In the genomic region with DNA sequence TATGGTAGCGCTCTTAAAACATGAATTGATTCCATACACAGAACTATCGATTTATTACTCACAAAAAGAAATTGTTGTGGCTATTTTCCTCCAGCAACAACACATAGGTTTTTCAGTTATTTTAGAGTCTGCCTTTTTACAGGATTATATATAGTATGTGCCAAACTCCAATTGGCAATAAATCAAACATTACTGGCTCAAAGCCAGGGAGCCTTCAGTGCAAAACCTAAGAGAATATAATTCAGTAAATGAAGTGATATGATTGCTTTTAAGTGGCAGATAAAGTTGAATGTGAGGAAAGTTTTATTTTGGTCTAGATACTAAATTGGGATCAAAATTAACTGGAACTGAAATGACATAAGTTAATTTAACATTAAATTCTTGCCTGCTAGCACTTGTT, we compare ENCODE assay signal across 22 cellular contexts.
A peak's percentile ranks its signal among the peaks of the same experiment; 100 is the strongest.
DNase-seq lines count a peak whose midpoint lies in the region; ATAC-seq, FAIRE-seq and TF ChIP-seq lines count a peak whose summit lies in the region.
"Had no signal": no experiment of that assay in that cellular context is flagged by ENCODE, and none has a peak within 500 bp of the region (broad histone marks: within the 10 kb centered on the region; RNA-seq: fewer than 3 reads in every experiment).

No MANE protein-coding gene starts in this region.

- in situ Hi-C loops in K562 (cut with MboI), result no loop called here

- intact Hi-C loops in K562 (cut with micrococcal nuclease), result no loop called here

- H3K4me3 ChIP-seq in K562, result no peak overlapping the region
- H3K4me3 ChIP-seq: BLaER1, GM12878, GM23338, HAP-1 had no signal

- ATAC-seq in K562 (no peak), GM21423 (IDR thresholded peaks at IDR 0.05; ENCODE audit: unreplicated experiment) (no peak), HG03442 (IDR thresholded peaks at IDR 0.05; ENCODE audit: unreplicated experiment) (no peak)
- ATAC-seq: GM12878, GM23338 had no signal

- no peaks in the 10 kb centered on the region for H3K9me3 ChIP-seq in K562 (replicated peaks; ENCODE audit: control insufficient read depth, insufficient read depth, low read depth, low read length)
- H3K9me3 ChIP-seq: HAP-1 had no signal

- H2AFZ ChIP-seq in K562 (ENCODE audit: low read depth, low read length), result no peak overlapping the region
- H2AFZ ChIP-seq: GM23338 had no signal

- H3K4me2 ChIP-seq in K562 (ENCODE audit: insufficient read depth, low read length), result no peak overlapping the region
- H3K4me2 ChIP-seq: BLaER1, GM23338, KMS-11 had no signal

- DNase-seq in NCI-H1417 (lab: John Stamatoyannopoulos, UW) (peak; percentile 43 to 82 (median 46)), K562 (ENCODE audit: extremely low read depth in 1 of 4, low spot score in 3 of 4) (no peak), fibroblast of the conjunctiva (ENCODE audit: low read depth) (peak; percentile 4), DMS53 (lab: John Stamatoyannopoulos, UW) (no peak)
- DNase-seq: CD4-positive, alpha-beta T cell; COR-L47; DMS79 treated with DMSO at 0.1 percent for 48 hours; MV-4-11; NCI-H1436; NCI-H2029; NCI-H2171; NCI-H345; NCI-H526; Right ventricle myocardium superior had no signal

- TF ChIP-seq EP300 in Ishikawa (IDR thresholded peaks at IDR 0.05; ENCODE audit: borderline replicate concordance) (no peak), K562 (IDR thresholded peaks at IDR 0.05; ENCODE audit: low read length) (no peak)

- no peaks in the 10 kb centered on the region for H4K20me1 ChIP-seq in K562 (replicated peaks; ENCODE audit: control insufficient read depth, insufficient read depth, low read length)
- H4K20me1 ChIP-seq: BLaER1 had no signal

- H3K4me1 ChIP-seq in K562 (replicated peaks in 1 of 2; ENCODE audit: control insufficient read depth in 2 of 2, insufficient read depth in 2 of 2, low read length in 2 of 2), result no peaks in the 10 kb centered on the region
- H3K4me1 ChIP-seq: BLaER1, HAP-1 had no signal

- no peak for TF ChIP-seq CTCF in K562 (IDR thresholded peaks at IDR 0.05 in 2 of 3, conservative IDR thresholded peaks at IDR 0.05 in 1 of 3; ENCODE audit: insufficient read depth in 2 of 3, low read depth in 1 of 3, low read length in 3 of 3)

- BruUV-seq in K562 (replicated peaks; lab: Mats Ljungman, UMichigan), result no TSS peak

- no peaks in the 10 kb centered on the region for H3K27me3 ChIP-seq in K562 (ENCODE audit: control insufficient read depth in 2 of 2, insufficient read depth in 2 of 2, low read length in 2 of 2)
- H3K27me3 ChIP-seq: BLaER1 had no signal

- POLR2A ChIA-PET in K562 (lab: Yijun Ruan, JAX), result no interaction called here

- H3K9ac ChIP-seq in K562 (ENCODE audit: insufficient read depth in 1 of 2, low read depth in 2 of 2, low read length in 2 of 2), result no peak overlapping the region
- H3K9ac ChIP-seq: BLaER1, KMS-11 had no signal

- FAIRE-seq in K562 (lab: Jason Lieb, UNC), result no peak
- FAIRE-seq: GM12878 had no signal

- H3K79me2 ChIP-seq in K562 (ENCODE audit: control insufficient read depth, insufficient read depth, low read length), result no peaks in the 10 kb centered on the region

- no peak for TF ChIP-seq RAD21 in Ishikawa (IDR thresholded peaks at IDR 0.05; ENCODE audit: low read depth)
- no peak for TF ChIP-seq RAD21 in K562 (CRISPR knock-in tag; conservative IDR thresholded peaks at IDR 0.05 in 1 of 2, IDR thresholded peaks at IDR 0.05 in 1 of 2)

- no peaks in the 10 kb centered on the region for H3K36me3 ChIP-seq in K562 (ENCODE audit: control insufficient read depth, insufficient read depth, low read length)
- H3K36me3 ChIP-seq: BLaER1, HAP-1 had no signal

- no peaks in the 10 kb centered on the region for H3K9me1 ChIP-seq in K562 (ENCODE audit: control insufficient read depth, insufficient read depth, low read length)

- WGBS in K562 (ENCODE audit: insufficient coverage, low coverage, missing lambda C conversion rate), result 13% methylated on average over 2 of the region's 2 CpGs

- TF ChIP-seq POLR2A in K562 (conservative IDR thresholded peaks at IDR 0.05), result no peak

- CTCF ChIA-PET in K562 (lab: Yijun Ruan, JAX; ENCODE audit: low intra/inter-chr PET ratio), result no interaction called here

- H3K27ac ChIP-seq in K562 (ENCODE audit: extremely low read depth, low read depth, low read length), result no peak overlapping the region
- H3K27ac ChIP-seq: BLaER1, KMS-11 had no signal

TF ChIP-seq in Ishikawa, 13 proteins besides CTCF, POLR2A, EP300 and RAD21:
- TF ChIP-seq, protein P1, sequence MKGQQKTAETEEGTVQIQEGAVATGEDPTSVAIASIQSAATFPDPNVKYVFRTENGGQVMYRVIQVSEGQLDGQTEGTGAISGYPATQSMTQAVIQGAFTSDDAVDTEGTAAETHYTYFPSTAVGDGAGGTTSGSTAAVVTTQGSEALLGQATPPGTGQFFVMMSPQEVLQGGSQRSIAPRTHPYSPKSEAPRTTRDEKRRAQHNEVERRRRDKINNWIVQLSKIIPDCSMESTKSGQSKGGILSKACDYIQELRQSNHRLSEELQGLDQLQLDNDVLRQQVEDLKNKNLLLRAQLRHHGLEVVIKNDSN (IDR thresholded peaks at IDR 0.05), result no peak
- TF ChIP-seq, protein P2, sequence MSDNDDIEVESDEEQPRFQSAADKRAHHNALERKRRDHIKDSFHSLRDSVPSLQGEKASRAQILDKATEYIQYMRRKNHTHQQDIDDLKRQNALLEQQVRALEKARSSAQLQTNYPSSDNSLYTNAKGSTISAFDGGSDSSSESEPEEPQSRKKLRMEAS (IDR thresholded peaks at IDR 0.05), result no peak
- 0 out of 2 replicates have a peak, but pooled peaks have one; percentile 20 for TF ChIP-seq NFIC (IDR thresholded peaks at IDR 0.05)
- TF ChIP-seq ZBTB7A (IDR thresholded peaks at IDR 0.05; ENCODE audit: low read depth), result no peak

TF ChIP-seq in K562, 482 proteins besides CTCF, POLR2A, EP300 and RAD21:
- TF ChIP-seq ZNF311 (CRISPR knock-in tag; IDR thresholded peaks at IDR 0.05), result no peak
- TF ChIP-seq NFIC (IDR thresholded peaks at IDR 0.05), result peak; percentile 32; the same call in 1 of the 2 replicates
- peak; percentile 15 for TF ChIP-seq MEIS2 (IDR thresholded peaks at IDR 0.05; ENCODE audit: partially characterized antibody)
- TF ChIP-seq, protein P3, sequence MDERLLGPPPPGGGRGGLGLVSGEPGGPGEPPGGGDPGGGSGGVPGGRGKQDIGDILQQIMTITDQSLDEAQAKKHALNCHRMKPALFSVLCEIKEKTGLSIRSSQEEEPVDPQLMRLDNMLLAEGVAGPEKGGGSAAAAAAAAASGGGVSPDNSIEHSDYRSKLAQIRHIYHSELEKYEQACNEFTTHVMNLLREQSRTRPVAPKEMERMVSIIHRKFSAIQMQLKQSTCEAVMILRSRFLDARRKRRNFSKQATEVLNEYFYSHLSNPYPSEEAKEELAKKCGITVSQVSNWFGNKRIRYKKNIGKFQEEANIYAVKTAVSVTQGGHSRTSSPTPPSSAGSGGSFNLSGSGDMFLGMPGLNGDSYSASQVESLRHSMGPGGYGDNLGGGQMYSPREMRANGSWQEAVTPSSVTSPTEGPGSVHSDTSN (CRISPR knock-in tag; IDR thresholded peaks at IDR 0.05; ENCODE audit: low read depth), result no peak
- TF ChIP-seq, protein P3 (tag; conservative IDR thresholded peaks at IDR 0.05; ENCODE audit: low read depth), result peak; percentile 28; the same call in 1 of the 2 replicates

Comparison
In these comparisons a context has a peak if more than half of its experiments do, and no peak if none do; other contexts are left out.
1. DNase-seq: peak in NCI-H1417 (3 of 3) and fibroblast of the conjunctiva (single experiment); none in K562 (0 of 4) and DMS53 (single experiment).